ENCODE assay signal across 1 cellular context in the genomic region with DNA sequence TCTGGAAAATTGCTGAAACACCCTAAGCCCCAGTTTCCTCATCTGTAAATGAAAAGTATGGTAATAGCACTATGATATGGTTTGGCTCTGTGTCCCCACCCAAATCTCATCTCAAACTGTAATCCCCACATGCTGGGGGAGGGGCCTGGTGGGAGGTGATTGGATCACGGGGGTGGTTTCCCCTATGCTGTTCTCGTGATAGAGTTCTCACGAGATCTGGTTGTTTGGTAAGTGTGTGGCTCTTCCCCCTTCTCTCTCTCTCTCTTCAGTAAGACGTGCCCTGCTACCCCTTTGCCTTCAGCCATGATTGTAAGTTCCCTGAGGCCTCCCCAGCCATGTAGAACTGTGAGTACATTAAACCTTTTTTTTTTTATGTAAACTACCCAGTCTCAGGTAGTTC.
TF ChIP-seq lines count a peak whose summit lies in the region.

No MANE protein-coding gene starts in this region.

TF ChIP-seq in K562, 482 proteins besides CTCF, POLR2A, EP300 and RAD21 (continued from another document):
- no peak for TF ChIP-seq ZBTB7A (IDR thresholded peaks at IDR 0.05; ENCODE audit: borderline replicate concordance, control insufficient read depth, low read depth, low read length)
- TF ChIP-seq, protein P1, sequence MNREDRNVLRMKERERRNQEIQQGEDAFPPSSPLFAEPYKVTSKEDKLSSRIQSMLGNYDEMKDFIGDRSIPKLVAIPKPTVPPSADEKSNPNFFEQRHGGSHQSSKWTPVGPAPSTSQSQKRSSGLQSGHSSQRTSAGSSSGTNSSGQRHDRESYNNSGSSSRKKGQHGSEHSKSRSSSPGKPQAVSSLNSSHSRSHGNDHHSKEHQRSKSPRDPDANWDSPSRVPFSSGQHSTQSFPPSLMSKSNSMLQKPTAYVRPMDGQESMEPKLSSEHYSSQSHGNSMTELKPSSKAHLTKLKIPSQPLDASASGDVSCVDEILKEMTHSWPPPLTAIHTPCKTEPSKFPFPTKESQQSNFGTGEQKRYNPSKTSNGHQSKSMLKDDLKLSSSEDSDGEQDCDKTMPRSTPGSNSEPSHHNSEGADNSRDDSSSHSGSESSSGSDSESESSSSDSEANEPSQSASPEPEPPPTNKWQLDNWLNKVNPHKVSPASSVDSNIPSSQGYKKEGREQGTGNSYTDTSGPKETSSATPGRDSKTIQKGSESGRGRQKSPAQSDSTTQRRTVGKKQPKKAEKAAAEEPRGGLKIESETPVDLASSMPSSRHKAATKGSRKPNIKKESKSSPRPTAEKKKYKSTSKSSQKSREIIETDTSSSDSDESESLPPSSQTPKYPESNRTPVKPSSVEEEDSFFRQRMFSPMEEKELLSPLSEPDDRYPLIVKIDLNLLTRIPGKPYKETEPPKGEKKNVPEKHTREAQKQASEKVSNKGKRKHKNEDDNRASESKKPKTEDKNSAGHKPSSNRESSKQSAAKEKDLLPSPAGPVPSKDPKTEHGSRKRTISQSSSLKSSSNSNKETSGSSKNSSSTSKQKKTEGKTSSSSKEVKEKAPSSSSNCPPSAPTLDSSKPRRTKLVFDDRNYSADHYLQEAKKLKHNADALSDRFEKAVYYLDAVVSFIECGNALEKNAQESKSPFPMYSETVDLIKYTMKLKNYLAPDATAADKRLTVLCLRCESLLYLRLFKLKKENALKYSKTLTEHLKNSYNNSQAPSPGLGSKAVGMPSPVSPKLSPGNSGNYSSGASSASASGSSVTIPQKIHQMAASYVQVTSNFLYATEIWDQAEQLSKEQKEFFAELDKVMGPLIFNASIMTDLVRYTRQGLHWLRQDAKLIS (CRISPR knock-in tag; IDR thresholded peaks at IDR 0.05) = no peak
- peak; percentile 78; the same call in 1 of the 2 replicates for TF ChIP-seq CC2D1A (IDR thresholded peaks at IDR 0.05)
- TF ChIP-seq GATAD2A (IDR thresholded peaks at IDR 0.05) = no peak
- TF ChIP-seq, protein P2, sequence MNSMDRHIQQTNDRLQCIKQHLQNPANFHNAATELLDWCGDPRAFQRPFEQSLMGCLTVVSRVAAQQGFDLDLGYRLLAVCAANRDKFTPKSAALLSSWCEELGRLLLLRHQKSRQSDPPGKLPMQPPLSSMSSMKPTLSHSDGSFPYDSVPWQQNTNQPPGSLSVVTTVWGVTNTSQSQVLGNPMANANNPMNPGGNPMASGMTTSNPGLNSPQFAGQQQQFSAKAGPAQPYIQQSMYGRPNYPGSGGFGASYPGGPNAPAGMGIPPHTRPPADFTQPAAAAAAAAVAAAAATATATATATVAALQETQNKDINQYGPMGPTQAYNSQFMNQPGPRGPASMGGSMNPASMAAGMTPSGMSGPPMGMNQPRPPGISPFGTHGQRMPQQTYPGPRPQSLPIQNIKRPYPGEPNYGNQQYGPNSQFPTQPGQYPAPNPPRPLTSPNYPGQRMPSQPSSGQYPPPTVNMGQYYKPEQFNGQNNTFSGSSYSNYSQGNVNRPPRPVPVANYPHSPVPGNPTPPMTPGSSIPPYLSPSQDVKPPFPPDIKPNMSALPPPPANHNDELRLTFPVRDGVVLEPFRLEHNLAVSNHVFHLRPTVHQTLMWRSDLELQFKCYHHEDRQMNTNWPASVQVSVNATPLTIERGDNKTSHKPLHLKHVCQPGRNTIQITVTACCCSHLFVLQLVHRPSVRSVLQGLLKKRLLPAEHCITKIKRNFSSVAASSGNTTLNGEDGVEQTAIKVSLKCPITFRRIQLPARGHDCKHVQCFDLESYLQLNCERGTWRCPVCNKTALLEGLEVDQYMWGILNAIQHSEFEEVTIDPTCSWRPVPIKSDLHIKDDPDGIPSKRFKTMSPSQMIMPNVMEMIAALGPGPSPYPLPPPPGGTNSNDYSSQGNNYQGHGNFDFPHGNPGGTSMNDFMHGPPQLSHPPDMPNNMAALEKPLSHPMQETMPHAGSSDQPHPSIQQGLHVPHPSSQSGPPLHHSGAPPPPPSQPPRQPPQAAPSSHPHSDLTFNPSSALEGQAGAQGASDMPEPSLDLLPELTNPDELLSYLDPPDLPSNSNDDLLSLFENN (IDR thresholded peaks at IDR 0.05; ENCODE audit: low read depth in 2 of 2, low read length in 2 of 2) = no peak
- TF ChIP-seq, protein P3, sequence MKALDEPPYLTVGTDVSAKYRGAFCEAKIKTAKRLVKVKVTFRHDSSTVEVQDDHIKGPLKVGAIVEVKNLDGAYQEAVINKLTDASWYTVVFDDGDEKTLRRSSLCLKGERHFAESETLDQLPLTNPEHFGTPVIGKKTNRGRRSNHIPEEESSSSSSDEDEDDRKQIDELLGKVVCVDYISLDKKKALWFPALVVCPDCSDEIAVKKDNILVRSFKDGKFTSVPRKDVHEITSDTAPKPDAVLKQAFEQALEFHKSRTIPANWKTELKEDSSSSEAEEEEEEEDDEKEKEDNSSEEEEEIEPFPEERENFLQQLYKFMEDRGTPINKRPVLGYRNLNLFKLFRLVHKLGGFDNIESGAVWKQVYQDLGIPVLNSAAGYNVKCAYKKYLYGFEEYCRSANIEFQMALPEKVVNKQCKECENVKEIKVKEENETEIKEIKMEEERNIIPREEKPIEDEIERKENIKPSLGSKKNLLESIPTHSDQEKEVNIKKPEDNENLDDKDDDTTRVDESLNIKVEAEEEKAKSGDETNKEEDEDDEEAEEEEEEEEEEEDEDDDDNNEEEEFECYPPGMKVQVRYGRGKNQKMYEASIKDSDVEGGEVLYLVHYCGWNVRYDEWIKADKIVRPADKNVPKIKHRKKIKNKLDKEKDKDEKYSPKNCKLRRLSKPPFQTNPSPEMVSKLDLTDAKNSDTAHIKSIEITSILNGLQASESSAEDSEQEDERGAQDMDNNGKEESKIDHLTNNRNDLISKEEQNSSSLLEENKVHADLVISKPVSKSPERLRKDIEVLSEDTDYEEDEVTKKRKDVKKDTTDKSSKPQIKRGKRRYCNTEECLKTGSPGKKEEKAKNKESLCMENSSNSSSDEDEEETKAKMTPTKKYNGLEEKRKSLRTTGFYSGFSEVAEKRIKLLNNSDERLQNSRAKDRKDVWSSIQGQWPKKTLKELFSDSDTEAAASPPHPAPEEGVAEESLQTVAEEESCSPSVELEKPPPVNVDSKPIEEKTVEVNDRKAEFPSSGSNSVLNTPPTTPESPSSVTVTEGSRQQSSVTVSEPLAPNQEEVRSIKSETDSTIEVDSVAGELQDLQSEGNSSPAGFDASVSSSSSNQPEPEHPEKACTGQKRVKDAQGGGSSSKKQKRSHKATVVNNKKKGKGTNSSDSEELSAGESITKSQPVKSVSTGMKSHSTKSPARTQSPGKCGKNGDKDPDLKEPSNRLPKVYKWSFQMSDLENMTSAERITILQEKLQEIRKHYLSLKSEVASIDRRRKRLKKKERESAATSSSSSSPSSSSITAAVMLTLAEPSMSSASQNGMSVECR (CRISPR knock-in tag; IDR thresholded peaks at IDR 0.05) = no peak
- TF ChIP-seq YY1 (IDR thresholded peaks at IDR 0.05; ENCODE audit: borderline replicate concordance in 1 of 3, control insufficient read depth in 1 of 3, extremely low read depth in 1 of 3, insufficient read depth in 3 of 3, insufficient read length in 1 of 3, insufficient replicate concordance in 2 of 3, low read depth in 1 of 3, low read length in 2 of 3) = no peak
- TF ChIP-seq NR1H2 (CRISPR knock-in tag; IDR thresholded peaks at IDR 0.05) = no peak
- no peak for TF ChIP-seq SREBF2 (CRISPR knock-in tag; IDR thresholded peaks at IDR 0.05)
- TF ChIP-seq, protein P4, sequence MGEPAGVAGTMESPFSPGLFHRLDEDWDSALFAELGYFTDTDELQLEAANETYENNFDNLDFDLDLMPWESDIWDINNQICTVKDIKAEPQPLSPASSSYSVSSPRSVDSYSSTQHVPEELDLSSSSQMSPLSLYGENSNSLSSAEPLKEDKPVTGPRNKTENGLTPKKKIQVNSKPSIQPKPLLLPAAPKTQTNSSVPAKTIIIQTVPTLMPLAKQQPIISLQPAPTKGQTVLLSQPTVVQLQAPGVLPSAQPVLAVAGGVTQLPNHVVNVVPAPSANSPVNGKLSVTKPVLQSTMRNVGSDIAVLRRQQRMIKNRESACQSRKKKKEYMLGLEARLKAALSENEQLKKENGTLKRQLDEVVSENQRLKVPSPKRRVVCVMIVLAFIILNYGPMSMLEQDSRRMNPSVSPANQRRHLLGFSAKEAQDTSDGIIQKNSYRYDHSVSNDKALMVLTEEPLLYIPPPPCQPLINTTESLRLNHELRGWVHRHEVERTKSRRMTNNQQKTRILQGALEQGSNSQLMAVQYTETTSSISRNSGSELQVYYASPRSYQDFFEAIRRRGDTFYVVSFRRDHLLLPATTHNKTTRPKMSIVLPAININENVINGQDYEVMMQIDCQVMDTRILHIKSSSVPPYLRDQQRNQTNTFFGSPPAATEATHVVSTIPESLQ (CRISPR knock-in tag; IDR thresholded peaks at IDR 0.05) = no peak
- TF ChIP-seq HNRNPK (IDR thresholded peaks at IDR 0.05; ENCODE audit: low read depth, low read length, poor library complexity, severe bottlenecking) = no peak
- TF ChIP-seq HNRNPLL (IDR thresholded peaks at IDR 0.05; ENCODE audit: low read depth, low read length, poor library complexity, severe bottlenecking) = no peak
- no peak for TF ChIP-seq CHCHD3 (CRISPR knock-in tag; IDR thresholded peaks at IDR 0.05)
- no peak for TF ChIP-seq SIN3A (IDR thresholded peaks at IDR 0.05; ENCODE audit: borderline replicate concordance in 2 of 2, control insufficient read depth in 1 of 2, low read depth in 2 of 2, low read length in 2 of 2)
- TF ChIP-seq, protein P5, sequence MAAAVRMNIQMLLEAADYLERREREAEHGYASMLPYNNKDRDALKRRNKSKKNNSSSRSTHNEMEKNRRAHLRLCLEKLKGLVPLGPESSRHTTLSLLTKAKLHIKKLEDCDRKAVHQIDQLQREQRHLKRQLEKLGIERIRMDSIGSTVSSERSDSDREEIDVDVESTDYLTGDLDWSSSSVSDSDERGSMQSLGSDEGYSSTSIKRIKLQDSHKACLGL (CRISPR knock-in tag; IDR thresholded peaks at IDR 0.05; ENCODE audit: borderline replicate concordance, poor library complexity, severe bottlenecking) = no peak
